9 cellular contexts compared by ENCODE assay signal in genomic region chr6:127950566-127951141, GRCh38. TPM values are rescaled to one million over a fixed set of nuclear protein-coding genes. Genes with fewer than 3 reads are reported as not detected.
DNase-seq lines count a peak whose midpoint lies in the region; ATAC-seq and TF ChIP-seq lines count a peak whose summit lies in the region.
"Had no signal": no experiment of that assay in that cellular context is flagged by ENCODE, and none has a peak within 500 bp of the region (broad histone marks: within the 10 kb centered on the region; RNA-seq: fewer than 3 reads in every experiment).

No MANE protein-coding gene starts in this region.

- no peaks in the 10 kb centered on the region for H3K27me3 ChIP-seq in MM.1S (replicated peaks; ENCODE audit: insufficient read depth, low read length)
- H3K27me3 ChIP-seq in ascending aorta, result no peaks in the 10 kb centered on the region

- no peaks in the 10 kb centered on the region for H4K20me1 ChIP-seq in MM.1S (ENCODE audit: insufficient read depth, low read length)

- DNase-seq in T-helper 1 cell, result no peak
- DNase-seq in MM.1S, result no peak
- DNase-seq in naive B cell, result peak; percentile 34
- DNase-seq in ascending aorta (ENCODE audit: low spot score in 2 of 2), result no peak
- DNase-seq in central memory CD4-positive, alpha-beta T cell, result no peak
- DNase-seq in NCI-H1694 (lab: John Stamatoyannopoulos, UW), result no peak
- DNase-seq: 8988T had no signal

- H3K36me3 Mint-ChIP-seq in T-helper 1 cell treated with Interleukin-12 subunit alpha and Interleukin-12 subunit beta and Interleukin-4 antibody, amounts not matched to agents 30 μg/mL and 1 μg/mL, for 36 hours (ENCODE audit: low read depth), result peaks cover 37% of the 10 kb centered on the region
- no peaks in the 10 kb centered on the region for H3K36me3 Mint-ChIP-seq in naive B cell

- 0 out of 2 replicates have a peak overlapping the region, but pooled peaks have one; percentile 8 for H2AFZ ChIP-seq in MM.1S (ENCODE audit: low read length)

- no peaks in the 10 kb centered on the region for H3K79me2 ChIP-seq in MM.1S (ENCODE audit: low read length)

- no peaks in the 10 kb centered on the region for H3F3A ChIP-seq in MM.1S (ENCODE audit: insufficient read depth, low read length)

- H3K4me3 ChIP-seq in MM.1S (ENCODE audit: low read length) (no peak overlapping the region), ascending aorta (no peak overlapping the region)

- TF ChIP-seq CTCF in MM.1S (IDR thresholded peaks at IDR 0.05; ENCODE audit: low read length), result no peak
- no peak for TF ChIP-seq CTCF in ascending aorta (IDR thresholded peaks at IDR 0.05)

- H3K9me3 Mint-ChIP-seq in T-helper 1 cell treated with Interleukin-12 subunit alpha and Interleukin-12 subunit beta and Interleukin-4 antibody, amounts not matched to agents 30 μg/mL and 1 μg/mL, for 36 hours, result peaks cover 36% of the 10 kb centered on the region
- peaks cover 0 to 5% (median 0%) of the 10 kb centered on the region in 7 donors for H3K9me3 Mint-ChIP-seq in naive B cell

- H3K4me1 Mint-ChIP-seq in T-helper 1 cell treated with Interleukin-12 subunit alpha and Interleukin-12 subunit beta and Interleukin-4 antibody, amounts not matched to agents 30 μg/mL and 1 μg/mL, for 36 hours (ENCODE audit: low read depth), result peaks cover 46% of the 10 kb centered on the region
- peaks cover 15 to 22% (median 18%) of the 10 kb centered on the region in 3 donors for H3K4me1 Mint-ChIP-seq in naive B cell

- H3K4me1 ChIP-seq in MM.1S (ENCODE audit: low read length) (peaks cover 17% of the 10 kb centered on the region), ascending aorta (no peaks in the 10 kb centered on the region)

- peak overlapping the region; percentile 5; the same call in 1 of the 2 replicates for H3K4me2 ChIP-seq in MM.1S (ENCODE audit: low read depth, low read length)

- H3K9me3 ChIP-seq in MM.1S (replicated peaks; ENCODE audit: insufficient read depth, low read length) (no peaks in the 10 kb centered on the region), ascending aorta (peaks cover 0 to 7% of the 10 kb centered on the region in 2 donors)

- H3K4me3 Mint-ChIP-seq in T-helper 1 cell treated with Interleukin-12 subunit alpha and Interleukin-12 subunit beta and Interleukin-4 antibody, amounts not matched to agents 30 μg/mL and 1 μg/mL, for 36 hours, result peak overlapping the region; percentile 41
- peak overlapping the region in 7 of 8 donors; percentile 36 to 90 (median 69) for H3K4me3 Mint-ChIP-seq in naive B cell

- peak; percentile 36 for ATAC-seq in HG02759 (IDR thresholded peaks at IDR 0.05; ENCODE audit: unreplicated experiment)
- ATAC-seq in naive B cell (ENCODE audit: low read depth in 2 of 2), result peak; percentile 81 to 84

- no peaks in the 10 kb centered on the region for H3K36me3 ChIP-seq in MM.1S (replicated peaks; ENCODE audit: insufficient read depth, low read length)
- no peaks in the 10 kb centered on the region for H3K36me3 ChIP-seq in ascending aorta

- H3K9ac ChIP-seq in MM.1S (ENCODE audit: low read length), result no peak overlapping the region

- no peaks in the 10 kb centered on the region for H3K27me3 Mint-ChIP-seq in T-helper 1 cell treated with Interleukin-12 subunit alpha and Interleukin-12 subunit beta and Interleukin-4 antibody, amounts not matched to agents 30 μg/mL and 1 μg/mL, for 36 hours (ENCODE audit: low read depth)
- H3K27me3 Mint-ChIP-seq in naive B cell, result no peaks in the 10 kb centered on the region

- no peaks in the 10 kb centered on the region for H3K9me2 ChIP-seq in MM.1S (replicated peaks; ENCODE audit: insufficient read depth, low read length)

- intact Hi-C loops in ascending aorta (cut with DNase I), result no loop called here

- H3K27ac Mint-ChIP-seq in T-helper 1 cell treated with Interleukin-12 subunit alpha and Interleukin-12 subunit beta and Interleukin-4 antibody, amounts not matched to agents 30 μg/mL and 1 μg/mL, for 36 hours, result peak overlapping the region; percentile 93
- H3K27ac Mint-ChIP-seq in naive B cell, result peak overlapping the region in 5 of 6 donors; percentile 7 to 94 (median 78)

- H3K27ac ChIP-seq in MM.1S (ENCODE audit: low read length), result no peak overlapping the region; the same call in 1 of the 2 replicates
- H3K27ac ChIP-seq in ascending aorta, result no peak overlapping the region

RNA-seq across cellular contexts. Expression of gene THEMIS, which starts 49.8 kb away (rescaled TPM):
- polyA plus RNA-seq in naive B cell (ENCODE audit: low read depth in 6 of 6), result under 1 TPM in 5 of 6 donors, not detected in 1; 0.18 to 0.47 (median 0.22) TPM
- not detected for total RNA-seq in ascending aorta
